ENCODE assay signal across 8 cellular contexts in genomic region chr11:119728651-119729580, GRCh38. TPM values are rescaled to one million over a fixed set of nuclear protein-coding genes. Genes with fewer than 3 reads are reported as not detected.
A peak's percentile ranks its signal among the peaks of the same experiment; 100 is the strongest.
DNase-seq lines count a peak whose midpoint lies in the region; ATAC-seq, FAIRE-seq and TF ChIP-seq lines count a peak whose summit lies in the region.

NECTIN1 (minus strand) TSS chr11:119729200; CDS start chr11:119728553, 647 bp downstream.

- peaks cover 6% of the 10 kb centered on the region for H3K27me3 ChIP-seq in AG04450 (ENCODE audit: control insufficient read depth, insufficient read depth, low read length)
- H3K27me3 ChIP-seq in keratinocyte (ENCODE audit: control insufficient read depth, extremely low read depth, insufficient read depth, low read length), result no peaks in the 10 kb centered on the region

- ATAC-seq in GM18520 (IDR thresholded peaks at IDR 0.05; ENCODE audit: unreplicated experiment), result peak; percentile 83
- peak; percentile 78 for ATAC-seq in HG03045 (IDR thresholded peaks at IDR 0.05; ENCODE audit: unreplicated experiment)

- peak within 1 kb of the TSS; percentile 96 for H3K4me2 ChIP-seq in keratinocyte (ENCODE audit: control insufficient read depth, extremely low read depth, insufficient read depth, low read depth, low read length)

- no peak for FAIRE-seq in keratinocyte (lab: Jason Lieb, UNC)

- peaks cover 46% of the 10 kb centered on the region for H3K79me2 ChIP-seq in keratinocyte (ENCODE audit: control insufficient read depth, insufficient read depth, low read length)

- dilution Hi-C loops in keratinocyte (cut with MboI; ENCODE audit: extremely low pct_ligation_motif_present, low sequenced_read_pairs), result no loop called here

- peak within 1 kb of the TSS; percentile 77 for H2AFZ ChIP-seq in keratinocyte (ENCODE audit: control insufficient read depth, low read length)

- POLR2A ChIA-PET in AG04450 (lab: Yijun Ruan, JAX), result interaction anchor here (0.6 to 1.6 kb wide), 4 partner anchors 8 to 64 kb away, joined by 3 to 8 read pairs (median 4); no protein-coding TSS in a partner anchor

- peak; percentile 77 for TF ChIP-seq CTCF in AG04450 (IDR thresholded peaks at IDR 0.05; ENCODE audit: low read depth, low read length)
- peak in 2 of 3 experiments; percentile 86 to 89 for TF ChIP-seq CTCF in keratinocyte (optimal IDR thresholded peaks at IDR 0.05 in 1 of 3, IDR thresholded peaks at IDR 0.05 in 1 of 3, conservative IDR thresholded peaks at IDR 0.05 in 1 of 3; ENCODE audit: extremely low read depth in 1 of 3, insufficient read depth in 2 of 3, low read length in 3 of 3)

- peaks cover 37% of the 10 kb centered on the region for H3K4me1 ChIP-seq in keratinocyte (ENCODE audit: control insufficient read depth, extremely low read depth, insufficient read depth, low read length)

- H3K4me3 ChIP-seq in AG04450 (ENCODE audit: low read depth, low read length), result peak within 1 kb of the TSS; percentile 72
- peak within 1 kb of the TSS; percentile 90 to 93 (median 93) for H3K4me3 ChIP-seq in keratinocyte (ENCODE audit: control insufficient read depth in 2 of 3, extremely low read depth in 1 of 3, insufficient read depth in 2 of 3, low read depth in 1 of 3, low read length in 3 of 3)

- peaks cover 3 to 9% of the 10 kb centered on the region in 2 experiments for H3K36me3 ChIP-seq in keratinocyte (ENCODE audit: control insufficient read depth in 2 of 2, extremely low read depth in 1 of 2, insufficient read depth in 2 of 2, low read length in 2 of 2)

- DNase-seq in AG04450 (ENCODE audit: low read depth, low spot score) (peak; percentile 55), NCI-H2196 treated with DMSO at 0.1 percent for 48 hours (lab: John Stamatoyannopoulos, UW; ENCODE audit: unreplicated experiment) (peak; percentile 84), keratinocyte (ENCODE audit: low read depth, low spot score) (no peak)
- peak; percentile 69 to 82 (median 74) for DNase-seq in activated CD4-positive, CD25-positive, alpha-beta regulatory T cell (lab: John Stamatoyannopoulos, UW)
- peak; percentile 81 for DNase-seq in central memory CD4-positive, alpha-beta T cell
- peak; percentile 85 for DNase-seq in stimulated activated CD4-positive, alpha-beta T cell treated with anti-CD3 and anti-CD28 coated beads, Interleukin-12 subunit alpha, Interleukin-12 subunit beta, amount 100 ng/mL, for 4 hours

- H3K27ac ChIP-seq in AG04450 (ENCODE audit: low read depth, low read length) (peak within 1 kb of the TSS; percentile 39), keratinocyte (ENCODE audit: control insufficient read depth, insufficient read depth, low read length) (peak within 1 kb of the TSS; percentile 77)

- peak within 1 kb of the TSS; percentile 86 for H3K9ac ChIP-seq in keratinocyte (ENCODE audit: control insufficient read depth, extremely low read depth, insufficient read depth, low read length)

- H3K9me3 ChIP-seq in AG04450 (ENCODE audit: control insufficient read depth, insufficient read depth, low read length), result no peaks in the 10 kb centered on the region; the same call in 1 of the 2 replicates
- H3K9me3 ChIP-seq in keratinocyte (ENCODE audit: control insufficient read depth, low read depth, low read length), result no peaks in the 10 kb centered on the region

- H3K9me1 ChIP-seq in keratinocyte (ENCODE audit: control insufficient read depth, extremely low read depth, insufficient read depth, low read length), result no peaks in the 10 kb centered on the region

- CTCF ChIA-PET in AG04450 (lab: Charles Lee), result interaction anchor here (0.6 to 2.0 kb wide), 55 partner anchors 9 to 606 kb away, joined by 3 to 34 read pairs (median 4); no protein-coding TSS in a partner anchor

- peaks cover 11% of the 10 kb centered on the region for H4K20me1 ChIP-seq in keratinocyte (ENCODE audit: control insufficient read depth, extremely low read depth, insufficient read depth, low read length)

RNA-seq across cellular contexts. Expression of gene NECTIN1, which starts in this region (rescaled TPM):
- 2.8 and 4.5 TPM in 2 replicates for polyA plus RNA-seq in AG04450 (2011; rRNA removed)
- polyA minus RNA-seq in AG04450 (2011; rRNA and poly(A)+ RNA removed), result 11.3 and 12.6 TPM in 2 replicates
- 37.5 to 51.8 TPM (median 39.7 TPM) in 3 replicates for polyA plus RNA-seq in keratinocyte
- 15.4 TPM for polyA plus RNA-seq in keratinocyte (2011; ENCODE audit: low read depth)
- 32.7 and 39.4 TPM in 2 replicates for polyA plus RNA-seq in keratinocyte (2011; cell fraction: cytosol; rRNA removed)
- polyA plus RNA-seq in keratinocyte (2011; cell fraction: nucleus; rRNA removed), result 115 and 134 TPM in 2 replicates
- 67.3 and 67.5 TPM in 2 replicates for polyA plus RNA-seq in keratinocyte (2012; ENCODE audit: low replicate concordance)
- polyA minus RNA-seq in keratinocyte, result 111 to 317 TPM (median 149 TPM) in 3 replicates
- 75.8 TPM for polyA minus RNA-seq in keratinocyte (2011; cell fraction: cytosol; rRNA and poly(A)+ RNA removed)
- polyA minus RNA-seq in keratinocyte (2011; cell fraction: nucleus; rRNA and poly(A)+ RNA removed), result 116 and 161 TPM in 2 replicates
